In genomic region chr5:80255752-80256479, GRCh38 we compare ENCODE assay signal across 8 cellular contexts. TPM values are rescaled to one million over a fixed set of nuclear protein-coding genes. Genes with fewer than 3 reads are reported as not detected.
DNase-seq lines count a peak whose midpoint lies in the region; ATAC-seq and TF ChIP-seq lines count a peak whose summit lies in the region.

Gene SERINC5 (minus strand): TSS chr5:80256048. CDS start chr5:80255922, 126 bp downstream.

- no peaks in the 10 kb centered on the region for H3K9me3 ChIP-seq in CD4-positive, CD25-positive, alpha-beta regulatory T cell (ENCODE audit: control insufficient read depth in 2 of 2, low read length in 2 of 2)
- H3K9me3 ChIP-seq in neural progenitor cell (ENCODE audit: low read depth) (no peaks in the 10 kb centered on the region), stomach smooth muscle (ENCODE audit: control insufficient read depth in 2 of 2, low read length in 2 of 2) (no peaks in the 10 kb centered on the region)

- DNase-seq in CD4-positive, CD25-positive, alpha-beta regulatory T cell, result peak; percentile 84 to 86 (median 85)
- peak; percentile 21 for DNase-seq in SIG-M5 (lab: John Stamatoyannopoulos, UW)
- peak; percentile 95 for DNase-seq in activated effector memory CD4-positive, alpha-beta T cell treated with anti-CD3 and anti-CD28 coated beads, Interleukin-2, amount 50 U/mL, for 16 hours
- DNase-seq in fibroblast of villous mesenchyme (ENCODE audit: low read depth), result peak; percentile 79
- DNase-seq in neural progenitor cell (ENCODE audit: low spot score), result peak; percentile 86

- H3K9ac ChIP-seq in neural progenitor cell (peak within 1 kb of the TSS; percentile 65), stomach smooth muscle (ENCODE audit: low read length in 2 of 2) (peak within 1 kb of the TSS; percentile 96 to 98)

- H3K27ac Mint-ChIP-seq in CD4-positive, CD25-positive, alpha-beta regulatory T cell, result peak within 1 kb of the TSS; percentile 94 to 96 (median 95)
- H3K27ac Mint-ChIP-seq in neural progenitor cell, result peak within 1 kb of the TSS; percentile 53

- H3K27ac ChIP-seq in CD4-positive, CD25-positive, alpha-beta regulatory T cell (ENCODE audit: insufficient read depth, low read length, poor library complexity, severe bottlenecking), result peak within 1 kb of the TSS; percentile 86
- H3K27ac ChIP-seq in neural progenitor cell, result peak within 1 kb of the TSS; percentile 59
- peak within 1 kb of the TSS; percentile 97 for H3K27ac ChIP-seq in stomach smooth muscle (ENCODE audit: low read length)

- no peaks in the 10 kb centered on the region for H3K36me3 ChIP-seq in CD4-positive, CD25-positive, alpha-beta regulatory T cell (ENCODE audit: control insufficient read depth, insufficient read depth, low read length)
- H3K36me3 ChIP-seq in neural progenitor cell (no peaks in the 10 kb centered on the region), stomach smooth muscle (ENCODE audit: control insufficient read depth in 2 of 2, insufficient read depth in 2 of 2, low read length in 2 of 2) (no peaks in the 10 kb centered on the region)

- H3F3A ChIP-seq in neural progenitor cell (ENCODE audit: low read depth), result peaks cover 30% of the 10 kb centered on the region

- H2AFZ ChIP-seq in neural progenitor cell (replicated peaks), result peak within 1 kb of the TSS; percentile 51

- peaks cover 39% of the 10 kb centered on the region for H3K4me1 ChIP-seq in CD4-positive, CD25-positive, alpha-beta regulatory T cell (ENCODE audit: control insufficient read depth, insufficient read depth, low read length, poor library complexity, severe bottlenecking)
- H3K4me1 ChIP-seq in neural progenitor cell, result peaks cover 36% of the 10 kb centered on the region
- peaks cover 27% of the 10 kb centered on the region for H3K4me1 ChIP-seq in stomach smooth muscle (ENCODE audit: control insufficient read depth, insufficient read depth, low read length)

- TF ChIP-seq CTCF in fibroblast of villous mesenchyme (IDR thresholded peaks at IDR 0.05; ENCODE audit: insufficient read depth, low read depth, low read length) (no peak), neural progenitor cell (IDR thresholded peaks at IDR 0.05) (no peak)

- peaks cover 17 to 59% (median 39%) of the 10 kb centered on the region in 4 donors for H3K4me1 Mint-ChIP-seq in CD4-positive, CD25-positive, alpha-beta regulatory T cell
- peaks cover 43% of the 10 kb centered on the region for H3K4me1 Mint-ChIP-seq in neural progenitor cell

- H4K20me1 ChIP-seq in neural progenitor cell (ENCODE audit: low read depth), result peaks cover 49% of the 10 kb centered on the region

- H3K4me2 ChIP-seq in neural progenitor cell, result peak within 1 kb of the TSS; percentile 86

- peaks cover 0 to 3% (median 0%) of the 10 kb centered on the region in 7 donors for H3K9me3 Mint-ChIP-seq in CD4-positive, CD25-positive, alpha-beta regulatory T cell
- H3K9me3 Mint-ChIP-seq in neural progenitor cell, result no peaks in the 10 kb centered on the region

- peaks cover 59% of the 10 kb centered on the region for H3K79me2 ChIP-seq in neural progenitor cell (ENCODE audit: low read depth)

- H3K27me3 Mint-ChIP-seq in CD4-positive, CD25-positive, alpha-beta regulatory T cell, result no peaks in the 10 kb centered on the region
- peaks cover 13% of the 10 kb centered on the region for H3K27me3 Mint-ChIP-seq in neural progenitor cell (ENCODE audit: insufficient read depth, low read depth)

- ATAC-seq in CD4-positive, CD25-positive, alpha-beta regulatory T cell (ENCODE audit: low read depth in 2 of 2), result peak; percentile 86 to 91
- peak; percentile 79 for ATAC-seq in GM19328 (IDR thresholded peaks at IDR 0.05; ENCODE audit: unreplicated experiment)
- peak; percentile 48 for ATAC-seq in HG03469 (IDR thresholded peaks at IDR 0.05; ENCODE audit: unreplicated experiment)

- H3K4me3 Mint-ChIP-seq in CD4-positive, CD25-positive, alpha-beta regulatory T cell, result peak within 1 kb of the TSS; percentile 95 to 99 (median 96)
- H3K4me3 Mint-ChIP-seq in neural progenitor cell, result peak within 1 kb of the TSS; percentile 95

- H3K36me3 Mint-ChIP-seq in CD4-positive, CD25-positive, alpha-beta regulatory T cell, result peaks cover 15% of the 10 kb centered on the region
- H3K36me3 Mint-ChIP-seq in neural progenitor cell, result peaks cover 2% of the 10 kb centered on the region

- no peaks in the 10 kb centered on the region for H3K27me3 ChIP-seq in CD4-positive, CD25-positive, alpha-beta regulatory T cell (ENCODE audit: control insufficient read depth, insufficient read depth, low read length)
- H3K27me3 ChIP-seq in neural progenitor cell (no peaks in the 10 kb centered on the region), stomach smooth muscle (ENCODE audit: control insufficient read depth in 1 of 2, insufficient read depth in 2 of 2, low read length in 2 of 2) (no peaks in the 10 kb centered on the region)

- peak within 1 kb of the TSS; percentile 100 for H3K4me3 ChIP-seq in CD4-positive, CD25-positive, alpha-beta regulatory T cell (ENCODE audit: low read depth, low read length)
- peak within 1 kb of the TSS; percentile 83 for H3K4me3 ChIP-seq in fibroblast of villous mesenchyme (ENCODE audit: low read depth, low read length)
- H3K4me3 ChIP-seq in neural progenitor cell, result peak within 1 kb of the TSS; percentile 83
- H3K4me3 ChIP-seq in stomach smooth muscle (ENCODE audit: low read length in 2 of 2), result peak within 1 kb of the TSS; percentile 88 to 97

RNA-seq across cellular contexts. Expression of gene SERINC5, which starts in this region (rescaled TPM):
- 80.3 TPM for total RNA-seq in CD4-positive, CD25-positive, alpha-beta regulatory T cell
- polyA plus RNA-seq in CD4-positive, CD25-positive, alpha-beta regulatory T cell, result 10 to 100 TPM; 12.7 to 21.5 (median 14.9) TPM
- total RNA-seq in fibroblast of villous mesenchyme, result 13.8 and 15.5 TPM in 2 replicates
- 105 and 126 TPM in 2 replicates for total RNA-seq in neural progenitor cell (ENCODE audit: low replicate concordance)

Comparison
In these comparisons a context has a peak if more than half of its experiments do, and no peak if none do; other contexts are left out.
1. Peak in every context shown above with its lines: DNase-seq, ATAC-seq, H3K4me3 ChIP-seq and H3K27ac ChIP-seq.
2. DNase-seq: peak in every context shown above with its lines; median percentile 95 in activated effector memory CD4-positive, alpha-beta T cell treated with anti-CD3 and anti-CD28 coated beads, Interleukin-2, amount 50 U/mL, for 16 hours; 86 in neural progenitor cell; 85 in CD4-positive, CD25-positive, alpha-beta regulatory T cell; 79 in fibroblast of villous mesenchyme; 21 in SIG-M5.